Comparison of ENCODE assay signal across 9 cellular contexts in the genomic region with DNA sequence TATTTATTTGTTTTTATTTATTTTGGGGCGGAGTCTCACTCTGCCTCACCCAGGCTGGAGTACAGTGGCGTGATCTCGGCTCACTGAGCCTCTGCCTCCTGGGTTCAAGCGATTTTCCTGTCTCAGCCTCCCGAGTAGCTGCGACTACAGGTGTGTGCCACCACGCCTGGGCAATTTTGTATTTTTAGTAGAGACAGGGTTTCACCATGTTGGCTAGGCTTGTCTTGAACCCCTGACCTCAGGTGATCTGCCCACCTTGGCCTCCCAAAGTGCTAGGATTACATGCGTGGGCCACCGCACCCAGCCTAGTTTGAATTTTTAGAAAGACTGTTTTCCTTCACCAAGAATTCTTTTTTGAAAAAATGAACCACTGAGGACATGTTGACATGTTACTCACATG. TPM values are rescaled to one million over a fixed set of nuclear protein-coding genes. Genes with fewer than 3 reads are reported as not detected.
"Had no signal": no experiment of that assay in that cellular context is flagged by ENCODE, and none has a peak within 500 bp of the region (broad histone marks: within the 10 kb centered on the region; RNA-seq: fewer than 3 reads in every experiment).

No MANE protein-coding gene starts in this region.

RNA-seq across cellular contexts. Expression of a gene that starts 5.4 kb away (rescaled TPM):
- total RNA-seq: activated B cell treated with CpG ODN at 0.5 μM for 24 hours; activated CD4-positive, alpha-beta memory T cell treated with anti-CD3 and anti-CD28 coated beads for 36 hours; activated CD4-positive, alpha-beta memory T cell treated with anti-CD3 and anti-CD28 coated beads, Interleukin-2, amount 10 ng/mL, durations not matched to agents 7 days and 5 days; activated CD4-positive, alpha-beta T cell treated with anti-CD3 and anti-CD28 coated beads for 36 hours; activated CD4-positive, alpha-beta T cell treated with anti-CD3 and anti-CD28 coated beads, Interleukin-2, amount 10 ng/mL, durations not matched to agents 24 days and 14 days; activated CD8-positive, alpha-beta memory T cell treated with anti-CD3 and anti-CD28 coated beads for 36 hours; activated CD8-positive, alpha-beta memory T cell treated with anti-CD3 and anti-CD28 coated beads, Interleukin-2, amount 10 ng/mL, durations not matched to agents 7 days and 5 days; T-helper 1 cell treated with Interleukin-12 subunit alpha and Interleukin-12 subunit beta and Interleukin-4 antibody, amounts not matched to agents 30 ng/mL and 1 ng/mL, for 36 hours; T-helper 17 cell had no signal
